ENCODE assay signal across 24 cellular contexts in the genomic region with DNA sequence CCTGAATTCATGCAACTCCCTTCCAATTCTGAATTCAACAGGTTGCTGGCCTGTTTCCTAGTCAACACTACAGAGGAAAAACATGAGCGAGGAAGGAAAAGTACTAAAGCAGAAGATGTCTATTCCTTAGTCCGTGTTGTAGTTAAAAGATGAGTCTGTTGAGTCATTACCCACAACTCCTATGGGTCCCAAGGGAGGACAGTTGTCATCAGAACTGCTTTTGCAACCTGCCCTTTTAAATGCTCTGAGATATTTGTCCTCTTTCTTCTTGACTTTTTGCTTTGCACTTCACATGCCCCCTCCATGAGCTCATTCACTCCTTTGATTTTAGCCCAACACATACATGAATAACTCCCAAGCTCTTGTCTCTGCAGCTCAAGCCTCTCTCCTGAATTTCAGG.
DNase-seq lines count a peak whose midpoint lies in the region; TF ChIP-seq lines count a peak whose summit lies in the region.
"Had no signal": no experiment of that assay in that cellular context is flagged by ENCODE, and none has a peak within 500 bp of the region (broad histone marks: within the 10 kb centered on the region; RNA-seq: fewer than 3 reads in every experiment).

No MANE protein-coding gene starts in this region.

- DNase-seq in HL-60 (ENCODE audit: low read depth in 1 of 2, low spot score in 1 of 2) (peak; percentile 12 to 41), MV-4-11 (lab: John Stamatoyannopoulos, UW) (peak; percentile 65), fibroblast of gingiva (ENCODE audit: low read depth) (peak; percentile 32), activated gamma-delta T cell treated with Interleukin-2 at 50 U/mL for 16 hours (no peak), stomach (no peak), A172 (ENCODE audit: low spot score) (no peak)
- DNase-seq: ACHN, BE2C, DMS153, DND-41, Kasumi-1, MG63, NCI-H1105, NCI-H1436 treated with DMSO at 0.1 percent for 48 hours, NCI-H187 treated with DMSO at 0.1 percent for 48 hours, NCI-H2107, NCI-H446, NCI-H524 treated with DMSO at 0.1 percent for 48 hours, NCI-H774, Right ventricle myocardium superior, RPMI8226, T-cell had no signal

- TF ChIP-seq EP300 in stomach (IDR thresholded peaks at IDR 0.05): no peak

- H3K4me3 ChIP-seq in HL-60 (replicated peaks; ENCODE audit: insufficient read depth, low read length) (no peak overlapping the region), subcutaneous abdominal adipose tissue (ENCODE audit: low read depth in 1 of 5, low read length in 5 of 5) (no peak overlapping the region), stomach (no peak overlapping the region)
- H3K4me3 ChIP-seq: K562, MG63 had no signal

- intact Hi-C loops in stomach (cut with DNase I; ENCODE audit: low total_unique reads): no loop called here

- H3K27ac ChIP-seq in HL-60 (replicated peaks) (peak overlapping the region; percentile 54; the same call in 1 of the 2 replicates), subcutaneous abdominal adipose tissue (ENCODE audit: low read depth, low read length) (peak overlapping the region; percentile 48), stomach (no peak overlapping the region)

- peaks cover 0 to 40% (median 18%) of the 10 kb centered on the region in 5 donors for H3K4me1 ChIP-seq in subcutaneous abdominal adipose tissue (ENCODE audit: control insufficient read depth in 5 of 5, insufficient read depth in 5 of 5, low read length in 5 of 5)
- no peaks in the 10 kb centered on the region for H3K4me1 ChIP-seq in stomach
- H3K4me1 ChIP-seq: BE2C had no signal

- H3K9me3 ChIP-seq in subcutaneous abdominal adipose tissue (ENCODE audit: control insufficient read depth in 5 of 5, low read length in 5 of 5) (no peaks in the 10 kb centered on the region), stomach (no peaks in the 10 kb centered on the region)
- H3K9me3 ChIP-seq: BE2C, MG63 had no signal

- H3K36me3 ChIP-seq in subcutaneous abdominal adipose tissue (ENCODE audit: control insufficient read depth in 5 of 5, insufficient read depth in 5 of 5, low read length in 5 of 5) (no peaks in the 10 kb centered on the region), stomach (no peaks in the 10 kb centered on the region)
- H3K36me3 ChIP-seq: BE2C, MG63 had no signal

- H3K27me3 ChIP-seq in HL-60 (ENCODE audit: insufficient read depth, poor library complexity, severe bottlenecking) (no peaks in the 10 kb centered on the region), subcutaneous abdominal adipose tissue (ENCODE audit: control insufficient read depth in 5 of 5, insufficient read depth in 4 of 5, low read length in 5 of 5) (no peaks in the 10 kb centered on the region), stomach (peaks cover 0 to 4% (median 0%) of the 10 kb centered on the region in 3 donors)
- H3K27me3 ChIP-seq: BE2C, MG63 had no signal

- TF ChIP-seq CTCF in HL-60 (IDR thresholded peaks at IDR 0.05; ENCODE audit: insufficient read depth, low read length): no peak
- no peak for TF ChIP-seq CTCF in stomach (IDR thresholded peaks at IDR 0.05)

- H3K9ac ChIP-seq in subcutaneous abdominal adipose tissue (ENCODE audit: low read length in 5 of 5): no peak overlapping the region

- 78 to 88% (median 87%) methylated on average over 2 of the region's 2 CpGs for WGBS in stomach, 5 donors

- no peak for TF ChIP-seq POLR2A in stomach (IDR thresholded peaks at IDR 0.05)

Comparison
In these comparisons a context has a peak if more than half of its experiments do, and no peak if none do; other contexts are left out.
1. DNase-seq: peak in HL-60 (2 of 2), MV-4-11 (single experiment) and fibroblast of gingiva (single experiment); none in activated gamma-delta T cell treated with Interleukin-2 at 50 U/mL for 16 hours (single experiment), stomach (single experiment) and A172 (single experiment).
2. H3K27ac ChIP-seq: peak in HL-60 (single experiment) and subcutaneous abdominal adipose tissue (single experiment); none in stomach (0 of 5).